ENCODE assay signal across 8 cellular contexts in genomic region chr9:97615439-97616072, GRCh38. TPM values are rescaled to one million over a fixed set of nuclear protein-coding genes. Genes with fewer than 3 reads are reported as not detected.
DNase-seq lines count a peak whose midpoint lies in the region; ATAC-seq and TF ChIP-seq lines count a peak whose summit lies in the region.

No MANE protein-coding gene starts in this region.

- H3K4me3 ChIP-seq in lower lobe of right lung: no peak overlapping the region

- H3K27ac ChIP-seq in VCaP (peak overlapping the region; percentile 20; the same call in 1 of the 2 replicates), lower lobe of right lung (no peak overlapping the region)

- intact Hi-C loops in lower lobe of right lung (cut with DNase I): loop anchor here (10.0 kb wide), 1 partner anchor 151 kb away; no protein-coding TSS in a partner anchor

- TF ChIP-seq CTCF in VCaP (conservative IDR thresholded peaks at IDR 0.05): peak; percentile 86
- TF ChIP-seq CTCF in lower lobe of right lung (IDR thresholded peaks at IDR 0.05): peak; percentile 89

- peaks cover 54% of the 10 kb centered on the region for H3K36me3 ChIP-seq in lower lobe of right lung

- H3K27me3 ChIP-seq in lower lobe of right lung (ENCODE audit: low read depth): no peaks in the 10 kb centered on the region

- no peaks in the 10 kb centered on the region for H3K9me3 ChIP-seq in lower lobe of right lung

- ATAC-seq in lower lobe of right lung: peak; percentile 78
- ATAC-seq in HG02973 (IDR thresholded peaks at IDR 0.05; ENCODE audit: unreplicated experiment): no peak

- no peaks in the 10 kb centered on the region for H3K4me1 ChIP-seq in lower lobe of right lung

- DNase-seq in activated gamma-delta T cell treated with Interleukin-2 at 50 U/mL for 16 hours: peak; percentile 51
- no peak for DNase-seq in activated gamma-delta T cell (lab: John Stamatoyannopoulos, UW)
- DNase-seq in NCI-H1694 (lab: John Stamatoyannopoulos, UW): peak; percentile 73
- DNase-seq in dermis blood vessel endothelial cell: peak; percentile 85
- DNase-seq in lower lobe of right lung: no peak
- DNase-seq in stimulated activated naive CD4-positive, alpha-beta T cell (lab: John Stamatoyannopoulos, UW): peak in 5 of 6 experiments; percentile 29 to 58 (median 47)

RNA-seq across cellular contexts. Expression of gene TSTD2, which starts 17.6 kb away (rescaled TPM):
- total RNA-seq in dermis blood vessel endothelial cell (15.0 and 15.3 TPM in 2 replicates), lower lobe of right lung (18.6 TPM)

RNA-seq across cellular contexts. Expression of gene NCBP1, which starts 18.1 kb away (rescaled TPM):
- total RNA-seq in dermis blood vessel endothelial cell: 42.2 and 53.7 TPM in 2 replicates
- 22.8 TPM for total RNA-seq in lower lobe of right lung

Comparison
In these comparisons a context has a peak if more than half of its experiments do, and no peak if none do; other contexts are left out.
1. DNase-seq: peak in activated gamma-delta T cell treated with Interleukin-2 at 50 U/mL for 16 hours (single experiment), NCI-H1694 (single experiment), dermis blood vessel endothelial cell (single experiment) and stimulated activated naive CD4-positive, alpha-beta T cell (5 of 6); none in activated gamma-delta T cell (single experiment) and lower lobe of right lung (single experiment).